In the genomic region with DNA sequence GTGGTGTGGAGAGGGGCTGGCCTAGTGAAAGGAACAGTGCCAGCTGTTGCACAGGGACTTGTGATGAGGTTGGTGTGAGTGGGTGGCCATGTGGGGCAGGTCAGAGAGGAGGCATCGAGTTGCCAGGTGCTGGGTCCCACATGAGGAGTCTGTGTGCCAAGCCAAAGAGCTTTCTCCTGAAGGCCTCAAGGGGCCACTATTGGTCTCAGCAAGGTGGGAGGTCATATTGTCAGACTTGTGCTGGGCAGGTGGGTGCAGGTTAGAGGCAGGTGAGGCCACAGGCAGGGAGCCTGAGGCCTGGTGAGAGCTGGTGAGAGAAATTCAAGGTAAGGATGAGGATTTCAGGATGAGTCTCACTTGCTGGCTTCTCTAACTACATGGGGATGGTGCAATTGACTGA, we compare ENCODE assay signal across 24 cellular contexts.
DNase-seq lines count a peak whose midpoint lies in the region; ATAC-seq and TF ChIP-seq lines count a peak whose summit lies in the region.
"Had no signal": no experiment of that assay in that cellular context is flagged by ENCODE, and none has a peak within 500 bp of the region (broad histone marks: within the 10 kb centered on the region; RNA-seq: fewer than 3 reads in every experiment).

No MANE protein-coding gene starts in this region.

- no peaks in the 10 kb centered on the region for H3K9me3 ChIP-seq in WERI-Rb-1 (ENCODE audit: severe bottlenecking)
- H3K9me3 ChIP-seq in testis, result no peaks in the 10 kb centered on the region
- H3K9me3 ChIP-seq: transverse colon had no signal

- TF ChIP-seq CTCF in WERI-Rb-1 (IDR thresholded peaks at IDR 0.05; ENCODE audit: low read depth, low read length), result peak; percentile 82
- TF ChIP-seq CTCF in nephron progenitor cell (IDR thresholded peaks at IDR 0.05), result no peak
- TF ChIP-seq CTCF in testis (IDR thresholded peaks at IDR 0.05), result no peak

- ATAC-seq in HG02970 (IDR thresholded peaks at IDR 0.05; ENCODE audit: low FRiP score, unreplicated experiment), result no peak
- ATAC-seq: left colon; Panc1; stimulated activated naive CD8-positive, alpha-beta T cell treated with anti-CD3 and anti-CD28 coated beads, Interleukin-15, Interleukin-2, amounts not matched to agents 100 U/mL and 50 U/mL, for 24 hours had no signal

- peak overlapping the region; percentile 68 for H3K27ac Mint-ChIP-seq in nephron progenitor cell
- H3K27ac Mint-ChIP-seq: activated T-helper 2 cell treated with anti-CD3 and anti-CD28 coated beads, Interferon-gamma antibody, Interleukin-2, Interleukin-4, amounts not matched to agents 10 μg/mL and 5 μg/mL and 100 μg/mL, durations not matched to agents 14 hours and 24 hours and 36 hours; dendritic cell treated with granulocyte-macrophage colony-stimulating factor and Interleukin-4, amounts not matched to agents 40 ng/mL and 50 ng/mL, for 4 days had no signal

- WGBS in testis, 2 donors, result 92% methylated on average over 1 of the region's 1 CpG

- H3K4me1 Mint-ChIP-seq in nephron progenitor cell, result no peaks in the 10 kb centered on the region

- no peaks in the 10 kb centered on the region for H3K9me3 Mint-ChIP-seq in nephron progenitor cell
- H3K9me3 Mint-ChIP-seq: activated T-helper 2 cell treated with anti-CD3 and anti-CD28 coated beads, Interferon-gamma antibody, Interleukin-2, Interleukin-4, amounts not matched to agents 10 μg/mL and 5 μg/mL and 100 μg/mL, durations not matched to agents 14 hours and 24 hours and 36 hours; dendritic cell treated with granulocyte-macrophage colony-stimulating factor and Interleukin-4, amounts not matched to agents 40 ng/mL and 50 ng/mL, for 4 days had no signal

- TF ChIP-seq RAD21 in Ishikawa (IDR thresholded peaks at IDR 0.05; ENCODE audit: low read depth), result peak; percentile 31; the same call in 1 of the 2 replicates

- peaks cover 2% of the 10 kb centered on the region for H3K27me3 Mint-ChIP-seq in nephron progenitor cell (ENCODE audit: low read depth, poor library complexity)
- H3K27me3 Mint-ChIP-seq: dendritic cell treated with granulocyte-macrophage colony-stimulating factor and Interleukin-4, amounts not matched to agents 40 ng/mL and 50 ng/mL, for 4 days had no signal

- no peak for TF ChIP-seq EP300 in Ishikawa (IDR thresholded peaks at IDR 0.05; ENCODE audit: borderline replicate concordance)

- H3K4me1 ChIP-seq in testis, result no peaks in the 10 kb centered on the region
- H3K4me1 ChIP-seq: transverse colon had no signal

- no peaks in the 10 kb centered on the region for H3K36me3 ChIP-seq in WERI-Rb-1
- H3K36me3 ChIP-seq in testis (ENCODE audit: low read depth, missing control alignments), result no peaks in the 10 kb centered on the region
- H3K36me3 ChIP-seq: transverse colon had no signal

- no peak for TF ChIP-seq POLR2A in testis (IDR thresholded peaks at IDR 0.05)

- intact Hi-C loops in testis (cut with DNase I; ENCODE audit: low total_unique reads), result no loop called here

- H3K36me3 Mint-ChIP-seq in nephron progenitor cell (ENCODE audit: low read depth), result no peaks in the 10 kb centered on the region

- H3K27me3 ChIP-seq in WERI-Rb-1 (ENCODE audit: insufficient read depth, low read depth, severe bottlenecking) (no peaks in the 10 kb centered on the region), testis (no peaks in the 10 kb centered on the region)
- H3K27me3 ChIP-seq: transverse colon had no signal

- H3K27ac ChIP-seq in WERI-Rb-1 (no peak overlapping the region), testis (no peak overlapping the region)
- H3K27ac ChIP-seq: epithelial cell of prostate, KMS-11, SK-N-MC, transverse colon had no signal

- DNase-seq in NCI-H524 (lab: John Stamatoyannopoulos, UW), result peak; percentile 32 to 46
- no peak for DNase-seq in NCI-H524 treated with DMSO at 0.1 percent for 48 hours (lab: John Stamatoyannopoulos, UW)
- peak; percentile 44 for DNase-seq in WERI-Rb-1
- DNase-seq in nephron progenitor cell, result no peak
- DNase-seq in testis, result no peak
- no peak for DNase-seq in SK-N-DZ (ENCODE audit: low spot score)
- DNase-seq: activated CD4-positive, alpha-beta T cell treated with anti-CD3 and anti-CD28 coated beads for 1 hour; C1 segment of cervical spinal cord; foreskin melanocyte; HCEC 1CT; hypothalamus; left colon; NCI-H1105 treated with DMSO at 0.1 percent for 48 hours; retina; stimulated activated naive CD8-positive, alpha-beta T cell treated with anti-CD3 and anti-CD28 coated beads, Interleukin-15, Interleukin-2, amounts not matched to agents 100 U/mL and 50 U/mL, for 24 hours; transverse colon had no signal

- H3K4me3 ChIP-seq in WERI-Rb-1 (ENCODE audit: low read depth, low read length) (no peak overlapping the region), testis (no peak overlapping the region)
- H3K4me3 ChIP-seq: SK-N-MC, transverse colon had no signal

- H3K4me3 Mint-ChIP-seq in nephron progenitor cell, result no peak overlapping the region
- H3K4me3 Mint-ChIP-seq: dendritic cell treated with granulocyte-macrophage colony-stimulating factor and Interleukin-4, amounts not matched to agents 40 ng/mL and 50 ng/mL, for 4 days had no signal

TF ChIP-seq in Ishikawa, 13 proteins besides CTCF, POLR2A, EP300 and RAD21:
- TF ChIP-seq FOXM1 (IDR thresholded peaks at IDR 0.05; ENCODE audit: borderline replicate concordance, low read depth) (no peak), EGR1 (IDR thresholded peaks at IDR 0.05) (no peak), TCF12 (IDR thresholded peaks at IDR 0.05; ENCODE audit: low read depth) (no peak), TEAD4 (IDR thresholded peaks at IDR 0.05) (no peak), CREB1 (IDR thresholded peaks at IDR 0.05; ENCODE audit: low read depth) (no peak), NFIC (IDR thresholded peaks at IDR 0.05) (no peak), REST (IDR thresholded peaks at IDR 0.05; ENCODE audit: low read depth) (no peak), CEBPB (IDR thresholded peaks at IDR 0.05) (no peak), ZBTB7A (IDR thresholded peaks at IDR 0.05; ENCODE audit: low read depth) (no peak), YY1 (IDR thresholded peaks at IDR 0.05; ENCODE audit: low read depth) (no peak)
- TF ChIP-seq, protein P1, sequence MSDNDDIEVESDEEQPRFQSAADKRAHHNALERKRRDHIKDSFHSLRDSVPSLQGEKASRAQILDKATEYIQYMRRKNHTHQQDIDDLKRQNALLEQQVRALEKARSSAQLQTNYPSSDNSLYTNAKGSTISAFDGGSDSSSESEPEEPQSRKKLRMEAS (IDR thresholded peaks at IDR 0.05), result no peak
- TF ChIP-seq, protein P2, sequence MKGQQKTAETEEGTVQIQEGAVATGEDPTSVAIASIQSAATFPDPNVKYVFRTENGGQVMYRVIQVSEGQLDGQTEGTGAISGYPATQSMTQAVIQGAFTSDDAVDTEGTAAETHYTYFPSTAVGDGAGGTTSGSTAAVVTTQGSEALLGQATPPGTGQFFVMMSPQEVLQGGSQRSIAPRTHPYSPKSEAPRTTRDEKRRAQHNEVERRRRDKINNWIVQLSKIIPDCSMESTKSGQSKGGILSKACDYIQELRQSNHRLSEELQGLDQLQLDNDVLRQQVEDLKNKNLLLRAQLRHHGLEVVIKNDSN (IDR thresholded peaks at IDR 0.05), result no peak

Comparison
In these comparisons a context has a peak if more than half of its experiments do, and no peak if none do; other contexts are left out.
1. DNase-seq: peak in NCI-H524 (2 of 2) and WERI-Rb-1 (single experiment); none in NCI-H524 treated with DMSO at 0.1 percent for 48 hours (single experiment), nephron progenitor cell (single experiment), testis (single experiment) and SK-N-DZ (single experiment).